Comparison of ENCODE assay signal across 8 cellular contexts in genomic region chr11:31641477-31642062, GRCh38.
DNase-seq lines count a peak whose midpoint lies in the region; ATAC-seq, FAIRE-seq and TF ChIP-seq lines count a peak whose summit lies in the region.

No MANE protein-coding gene starts in this region.

- H3K9me3 Mint-ChIP-seq in nephron progenitor cell: no peaks in the 10 kb centered on the region

- peaks cover 0 to 27% (median 13%) of the 10 kb centered on the region in 9 donors for H3K4me1 ChIP-seq in heart right ventricle

- DNase-seq in heart right ventricle (peak in 1 of 2 donors; percentile 4), left ventricle myocardium superior (no peak), NCI-H2171 treated with DMSO at 0.1 percent for 48 hours (lab: John Stamatoyannopoulos, UW) (peak; percentile 94), bronchial epithelial cell (ENCODE audit: low read depth) (peak; percentile 48), nephron progenitor cell (peak; percentile 51), lower leg skin (ENCODE audit: low spot score in 2 of 2) (no peak)
- no peak for DNase-seq in activated naive CD4-positive, alpha-beta T cell treated with anti-CD3 and anti-CD28 coated beads, Interleukin-2, amount 50 U/mL, for 16 hours

- TF ChIP-seq POLR2A in lower leg skin (IDR thresholded peaks at IDR 0.05): no peak

- ATAC-seq in heart right ventricle (no peak), left ventricle myocardium superior (no peak), GM19328 (IDR thresholded peaks at IDR 0.05; ENCODE audit: unreplicated experiment) (no peak)

- H3K27ac Mint-ChIP-seq in nephron progenitor cell: no peak overlapping the region

- no peak overlapping the region for H3K4me3 Mint-ChIP-seq in nephron progenitor cell

- WGBS in heart right ventricle, 2 donors: 76 to 91% methylated on average over 3 of the region's 3 CpGs
- WGBS in lower leg skin, 2 donors: 87 to 89% methylated on average over 3 of the region's 3 CpGs

- no peak for FAIRE-seq in bronchial epithelial cell (lab: Jason Lieb, UNC)

- H3K27me3 Mint-ChIP-seq in nephron progenitor cell (ENCODE audit: low read depth, poor library complexity): no peaks in the 10 kb centered on the region

- no peak overlapping the region for H3K27ac ChIP-seq in heart right ventricle

- intact Hi-C loops in heart right ventricle (cut with DNase I) (loop anchor here in 4 of 10 donors (2.0 to 10.0 kb wide), 3 partner anchors 313 to 317 kb away; no protein-coding TSS in a partner anchor), left ventricle myocardium superior (cut with micrococcal nuclease) (no loop called here), lower leg skin (cut with DNase I; ENCODE audit: low total_unique reads) (no loop called here)

- H3K27me3 ChIP-seq in heart right ventricle (no peaks in the 10 kb centered on the region), bronchial epithelial cell (ENCODE audit: control insufficient read depth, insufficient read depth, low read length) (no peaks in the 10 kb centered on the region)

- H3K36me3 ChIP-seq in heart right ventricle: no peaks in the 10 kb centered on the region
- no peaks in the 10 kb centered on the region for H3K36me3 ChIP-seq in bronchial epithelial cell (ENCODE audit: control insufficient read depth, insufficient read depth, low read length)

- TF ChIP-seq CTCF in heart right ventricle (IDR thresholded peaks at IDR 0.05) (peak; percentile 32 to 64 (median 58)), bronchial epithelial cell (IDR thresholded peaks at IDR 0.05; ENCODE audit: insufficient read depth, low read length, severe bottlenecking) (peak; percentile 68), nephron progenitor cell (IDR thresholded peaks at IDR 0.05) (peak; percentile 64), lower leg skin (IDR thresholded peaks at IDR 0.05) (no peak)

- no peaks in the 10 kb centered on the region for H3K9me3 ChIP-seq in heart right ventricle

- no peak overlapping the region for H3K4me3 ChIP-seq in heart right ventricle
- no peak overlapping the region for H3K4me3 ChIP-seq in bronchial epithelial cell (ENCODE audit: low read depth, low read length)
- no peak overlapping the region for H3K4me3 ChIP-seq in lower leg skin (ENCODE audit: low read depth, poor library complexity, severe bottlenecking)

- no peaks in the 10 kb centered on the region for H3K36me3 Mint-ChIP-seq in nephron progenitor cell (ENCODE audit: low read depth)

- no peaks in the 10 kb centered on the region for H3K4me1 Mint-ChIP-seq in nephron progenitor cell

Comparison
In these comparisons a context has a peak if more than half of its experiments do, and no peak if none do; other contexts are left out.
1. DNase-seq: peak in NCI-H2171 treated with DMSO at 0.1 percent for 48 hours (single experiment), bronchial epithelial cell (single experiment) and nephron progenitor cell (single experiment); none in left ventricle myocardium superior (single experiment), lower leg skin (0 of 2) and activated naive CD4-positive, alpha-beta T cell treated with anti-CD3 and anti-CD28 coated beads, Interleukin-2, amount 50 U/mL, for 16 hours (single experiment).
2. CTCF ChIP-seq: peak in heart right ventricle (9 of 9), bronchial epithelial cell (single experiment) and nephron progenitor cell (single experiment); none in lower leg skin (0 of 3).